18 cellular contexts compared by ENCODE assay signal in genomic region chr17:80738987-80739730, GRCh38.
A peak's percentile ranks its signal among the peaks of the same experiment; 100 is the strongest.
DNase-seq lines count a peak whose midpoint lies in the region; ATAC-seq, FAIRE-seq and TF ChIP-seq lines count a peak whose summit lies in the region.
"Had no signal": no experiment of that assay in that cellular context is flagged by ENCODE, and none has a peak within 500 bp of the region (broad histone marks: within the 10 kb centered on the region; RNA-seq: fewer than 3 reads in every experiment).

No MANE protein-coding gene starts in this region.

- TF ChIP-seq EP300 in GM12878 (IDR thresholded peaks at IDR 0.05; ENCODE audit: borderline replicate concordance in 1 of 2, control insufficient read depth in 1 of 2, low read depth in 2 of 2, low read length in 2 of 2) (no peak), upper lobe of left lung (IDR thresholded peaks at IDR 0.05) (no peak)

- H3K9ac ChIP-seq in GM12878 (ENCODE audit: control insufficient read depth, insufficient read depth, low read length) = no peak overlapping the region

- TF ChIP-seq RAD21 in GM12878 (IDR thresholded peaks at IDR 0.05; ENCODE audit: insufficient read depth, low read depth, low read length) = no peak

- H3K4me3 Mint-ChIP-seq in activated naive CD4-positive, alpha-beta T cell treated with anti-CD3 and anti-CD28 coated beads, Interleukin-2, amount 10 ng/mL, durations not matched to agents 7 days and 5 days = peak overlapping the region; percentile 47
- no peak overlapping the region for H3K4me3 Mint-ChIP-seq in stimulated activated memory B cell treated with anti-CD40 and anti-IgM and Interleukin-4, amounts not matched to agents 10 μg/mL and 1 μg/mL and 100 μg/mL, for 72 hours
- H3K4me3 Mint-ChIP-seq: nephron progenitor cell had no signal

- CTCF ChIA-PET in activated naive CD4-positive, alpha-beta T cell treated with anti-CD3 and anti-CD28 coated beads, Interleukin-2, amount 10 ng/mL, durations not matched to agents 7 days and 5 days (lab: Charles Lee) = interaction anchor here (1.2 kb wide), 1 partner anchor 8 kb away, joined by 3 read pairs; no protein-coding TSS in a partner anchor
- CTCF ChIA-PET in GM12878 (lab: Yijun Ruan, JAX) = interaction anchor here (1.5 kb wide), 1 partner anchor 94 kb away, joined by 7 read pairs; no protein-coding TSS in a partner anchor

- H3K4me2 ChIP-seq in GM12878 (ENCODE audit: control insufficient read depth, insufficient read depth) = peak overlapping the region; percentile 72

- RAD21 ChIA-PET in GM12878 (lab: Charles Lee; ENCODE audit: unreplicated experiment) = no interaction called here

- intact Hi-C loops in GM12878 (cut with micrococcal nuclease; ENCODE audit: unreplicated experiment) = loop anchor here (5.0 to 10.0 kb wide), 3 partner anchors 43 to 314 kb away; no protein-coding TSS in a partner anchor

- peaks cover 54% of the 10 kb centered on the region for H3K36me3 Mint-ChIP-seq in activated naive CD4-positive, alpha-beta T cell treated with anti-CD3 and anti-CD28 coated beads, Interleukin-2, amount 10 ng/mL, durations not matched to agents 7 days and 5 days
- H3K36me3 Mint-ChIP-seq in stimulated activated memory B cell treated with anti-CD40 and anti-IgM and Interleukin-4, amounts not matched to agents 10 μg/mL and 1 μg/mL and 100 μg/mL, for 72 hours = peaks cover 49% of the 10 kb centered on the region

- peaks cover 3% of the 10 kb centered on the region; the same call in 1 of the 2 replicates for H3K79me2 ChIP-seq in GM12878 (ENCODE audit: control insufficient read depth, insufficient read depth, low read length)

- H3K9me3 ChIP-seq in GM12878 (replicated peaks; ENCODE audit: control insufficient read depth, insufficient read depth, low read length) = no peaks in the 10 kb centered on the region; the same call in 2 of the 3 replicates
- H3K9me3 ChIP-seq in upper lobe of left lung = no peaks in the 10 kb centered on the region
- H3K9me3 ChIP-seq: colonic mucosa, lower lobe of right lung, SJSA1, suprapubic skin had no signal

- H3K27me3 Mint-ChIP-seq in activated naive CD4-positive, alpha-beta T cell treated with anti-CD3 and anti-CD28 coated beads, Interleukin-2, amount 10 ng/mL, durations not matched to agents 7 days and 5 days = no peaks in the 10 kb centered on the region
- no peaks in the 10 kb centered on the region for H3K27me3 Mint-ChIP-seq in stimulated activated memory B cell treated with anti-CD40 and anti-IgM and Interleukin-4, amounts not matched to agents 10 μg/mL and 1 μg/mL and 100 μg/mL, for 72 hours

- H3K27me3 ChIP-seq in GM12878 (replicated peaks in 1 of 2; ENCODE audit: control insufficient read depth in 2 of 2, insufficient read depth in 2 of 2, low read length in 1 of 2) = no peaks in the 10 kb centered on the region
- no peaks in the 10 kb centered on the region for H3K27me3 ChIP-seq in upper lobe of left lung
- H3K27me3 ChIP-seq: colonic mucosa, SJSA1, suprapubic skin had no signal

- H3K4me3 ChIP-seq in GM12878 (peak overlapping the region; percentile 51; the same call in 1 of the 2 replicates), upper lobe of left lung (no peak overlapping the region)
- H3K4me3 ChIP-seq: colonic mucosa, lower lobe of right lung, SJSA1, suprapubic skin had no signal

- no peak for TF ChIP-seq POLR2A in GM12878 (IDR thresholded peaks at IDR 0.05; ENCODE audit: low read depth, low read length)
- TF ChIP-seq POLR2A in upper lobe of left lung (IDR thresholded peaks at IDR 0.05) = no peak

- H3K4me1 ChIP-seq in GM12878 (ENCODE audit: control insufficient read depth, insufficient read depth, low read length) = peaks cover 28% of the 10 kb centered on the region
- H3K4me1 ChIP-seq in upper lobe of left lung = peaks cover 0 to 13% (median 3%) of the 10 kb centered on the region in 4 donors
- H3K4me1 ChIP-seq: colonic mucosa, suprapubic skin had no signal

- peak overlapping the region; percentile 89 for H3K27ac Mint-ChIP-seq in activated naive CD4-positive, alpha-beta T cell treated with anti-CD3 and anti-CD28 coated beads, Interleukin-2, amount 10 ng/mL, durations not matched to agents 7 days and 5 days
- peak overlapping the region; percentile 89 for H3K27ac Mint-ChIP-seq in stimulated activated memory B cell treated with anti-CD40 and anti-IgM and Interleukin-4, amounts not matched to agents 10 μg/mL and 1 μg/mL and 100 μg/mL, for 72 hours
- H3K27ac Mint-ChIP-seq: nephron progenitor cell had no signal

- H3K9me3 Mint-ChIP-seq in activated naive CD4-positive, alpha-beta T cell treated with anti-CD3 and anti-CD28 coated beads, Interleukin-2, amount 10 ng/mL, durations not matched to agents 7 days and 5 days = peaks cover 2% of the 10 kb centered on the region
- H3K9me3 Mint-ChIP-seq in stimulated activated memory B cell treated with anti-CD40 and anti-IgM and Interleukin-4, amounts not matched to agents 10 μg/mL and 1 μg/mL and 100 μg/mL, for 72 hours = no peaks in the 10 kb centered on the region

- POLR2A ChIA-PET in GM12878 (lab: Charles Lee) = interaction anchor here (0.5 to 0.9 kb wide), 2 partner anchors 42 to 519 kb away, joined by 3 read pairs; partner anchors contain the start of genes SGSH and SLC26A11

- H3K36me3 ChIP-seq in GM12878 (ENCODE audit: control insufficient read depth in 2 of 2, insufficient read depth in 2 of 2, low read length in 1 of 2) = peaks cover 2 to 5% of the 10 kb centered on the region in 2 experiments; a peak in 3 of 4 replicates
- H3K36me3 ChIP-seq in upper lobe of left lung = peaks cover 0 to 2% (median 0%) of the 10 kb centered on the region in 4 donors
- H3K36me3 ChIP-seq: colonic mucosa, lower lobe of right lung had no signal

- no peak for DNase-seq in activated naive CD4-positive, alpha-beta T cell treated with anti-CD3 and anti-CD28 coated beads, Interleukin-2, amount 10 ng/mL, durations not matched to agents 7 days and 5 days
- no peak for DNase-seq in activated naive CD4-positive, alpha-beta T cell (lab: John Stamatoyannopoulos, UW)
- DNase-seq in KBM-7 = peak; percentile 35
- no peak for DNase-seq in GM12878 (ENCODE audit: low read depth, low spot score)
- no peak for DNase-seq in SKM-1 (lab: John Stamatoyannopoulos, UW; ENCODE audit: unreplicated experiment)
- DNase-seq in DMS53 treated with DMSO at 0.1 percent for 48 hours (lab: John Stamatoyannopoulos, UW; ENCODE audit: unreplicated experiment) = no peak
- no peak for DNase-seq in upper lobe of left lung
- DNase-seq: anterior cingulate cortex, colonic mucosa, DMS53, lower lobe of right lung, NCI-H1694 treated with DMSO at 0.1 percent for 48 hours, NCI-H526, nephron progenitor cell had no signal

- H2AFZ ChIP-seq in GM12878 (ENCODE audit: control insufficient read depth, low read depth, low read length) = peak overlapping the region; percentile 38; the same call in 1 of the 2 replicates

- no peaks in the 10 kb centered on the region for H4K20me1 ChIP-seq in GM12878 (ENCODE audit: control insufficient read depth, insufficient read depth)

- no TSS peak for BruUV-seq in GM12878 (replicated peaks; lab: Mats Ljungman, UMichigan)

- no peak for ATAC-seq in GM12878
- ATAC-seq in stimulated activated memory B cell treated with anti-CD40 and anti-IgM and Interleukin-4, amounts not matched to agents 10 μg/mL and 1 μg/mL and 100 μg/mL, for 72 hours = no peak
- ATAC-seq in upper lobe of left lung (ENCODE audit: low FRiP score in 2 of 2) = no peak

- SMC1A ChIA-PET in GM12878 (lab: Charles Lee; ENCODE audit: uncharacterized antibody, unreplicated experiment) = interaction anchor here (0.7 to 4.9 kb wide), 5 partner anchors 24 to 171 kb away, joined by 3 to 24 read pairs (median 14); no protein-coding TSS in a partner anchor

- H3K4me1 Mint-ChIP-seq in activated naive CD4-positive, alpha-beta T cell treated with anti-CD3 and anti-CD28 coated beads, Interleukin-2, amount 10 ng/mL, durations not matched to agents 7 days and 5 days = peaks cover 76% of the 10 kb centered on the region
- peaks cover 41% of the 10 kb centered on the region for H3K4me1 Mint-ChIP-seq in stimulated activated memory B cell treated with anti-CD40 and anti-IgM and Interleukin-4, amounts not matched to agents 10 μg/mL and 1 μg/mL and 100 μg/mL, for 72 hours

- WGBS in GM12878 (ENCODE audit: insufficient coverage, insufficient replicate concordance, low lambda C conversion rate, missing lambda C conversion rate) = 90% methylated on average over 21 of the region's 21 CpGs
- WGBS in upper lobe of left lung, 2 donors = 88 to 90% methylated on average over 21 of the region's 21 CpGs

- no peak for TF ChIP-seq CTCF in GM12878 (IDR thresholded peaks at IDR 0.05 in 2 of 3, conservative IDR thresholded peaks at IDR 0.05 in 1 of 3; ENCODE audit: control insufficient read depth in 2 of 3, extremely low read depth in 1 of 3, insufficient read depth in 1 of 3, low read depth in 3 of 3, low read length in 3 of 3)
- TF ChIP-seq CTCF in upper lobe of left lung (IDR thresholded peaks at IDR 0.05) = no peak

- in situ Hi-C loops in KBM-7 (cut with MboI; ENCODE audit: low pct_unique_long_range_greater_than_20kb, low sequenced_read_pairs) = no loop called here
- in situ Hi-C loops in GM12878 (cut with MboI) = no loop called here

- no peak for FAIRE-seq in GM12878 (lab: Jason Lieb, UNC)
- FAIRE-seq: H1 had no signal

- peak overlapping the region; percentile 76 for H3K27ac ChIP-seq in GM12878 (ENCODE audit: control insufficient read depth, insufficient read depth)
- no peak overlapping the region for H3K27ac ChIP-seq in upper lobe of left lung
- H3K27ac ChIP-seq: colonic mucosa, lower lobe of right lung, SJSA1, suprapubic skin had no signal

TF ChIP-seq in GM12878, 131 proteins besides CTCF, POLR2A, EP300 and RAD21 (continues in another document):
- TF ChIP-seq RUNX3 (IDR thresholded peaks at IDR 0.05; ENCODE audit: low read length) = peak; percentile 31; the same call in 1 of the 2 replicates
